ENCODE assay signal across 8 cellular contexts in genomic region chr11:112881461-112881860, GRCh38.
A peak's percentile ranks its signal among the peaks of the same experiment; 100 is the strongest.
DNase-seq lines count a peak whose midpoint lies in the region; ATAC-seq and TF ChIP-seq lines count a peak whose summit lies in the region.

No MANE protein-coding gene starts in this region.

- no peaks in the 10 kb centered on the region for H3K4me1 Mint-ChIP-seq in stimulated activated memory B cell treated with anti-CD40 and anti-IgM and Interleukin-4, amounts not matched to agents 10 μg/mL and 1 μg/mL and 100 μg/mL, for 72 hours

- no peak for TF ChIP-seq CTCF in VCaP (conservative IDR thresholded peaks at IDR 0.05)

- intact Hi-C loops in left ventricle myocardium superior (cut with micrococcal nuclease) = no loop called here
- intact Hi-C loops in posterior vena cava (cut with DNase I) = loop anchor here in 1 of 2 donors (5.0 kb wide), 1 partner anchor 521 kb away; no protein-coding TSS in a partner anchor

- H3K4me3 Mint-ChIP-seq in stimulated activated memory B cell treated with anti-CD40 and anti-IgM and Interleukin-4, amounts not matched to agents 10 μg/mL and 1 μg/mL and 100 μg/mL, for 72 hours = no peak overlapping the region

- no peak overlapping the region for H3K27ac Mint-ChIP-seq in stimulated activated memory B cell treated with anti-CD40 and anti-IgM and Interleukin-4, amounts not matched to agents 10 μg/mL and 1 μg/mL and 100 μg/mL, for 72 hours

- no peaks in the 10 kb centered on the region for H3K27me3 Mint-ChIP-seq in stimulated activated memory B cell treated with anti-CD40 and anti-IgM and Interleukin-4, amounts not matched to agents 10 μg/mL and 1 μg/mL and 100 μg/mL, for 72 hours

- H3K36me3 Mint-ChIP-seq in stimulated activated memory B cell treated with anti-CD40 and anti-IgM and Interleukin-4, amounts not matched to agents 10 μg/mL and 1 μg/mL and 100 μg/mL, for 72 hours = no peaks in the 10 kb centered on the region

- H3K27ac ChIP-seq in VCaP = peak overlapping the region; percentile 46; the same call in 1 of the 2 replicates

- DNase-seq in NCI-H1048 (lab: John Stamatoyannopoulos, UW) = peak; percentile 82
- DNase-seq in left ventricle myocardium superior = peak; percentile 81
- peak; percentile 87 for DNase-seq in posterior vena cava (ENCODE audit: low spot score)
- no peak for DNase-seq in DMS 273 treated with DMSO at 0.1 percent for 48 hours (lab: John Stamatoyannopoulos, UW)
- no peak for DNase-seq in activated CD4-positive, alpha-beta T cell treated with anti-CD3 and anti-CD28 coated beads, Interleukin-2, amount 50 U/mL, for 1 hour

- ATAC-seq in left ventricle myocardium superior = peak; percentile 93
- no peak for ATAC-seq in HG03460 (IDR thresholded peaks at IDR 0.05; ENCODE audit: unreplicated experiment)
- no peak for ATAC-seq in stimulated activated memory B cell treated with anti-CD40 and anti-IgM and Interleukin-4, amounts not matched to agents 10 μg/mL and 1 μg/mL and 100 μg/mL, for 72 hours

- no peaks in the 10 kb centered on the region for H3K9me3 Mint-ChIP-seq in stimulated activated memory B cell treated with anti-CD40 and anti-IgM and Interleukin-4, amounts not matched to agents 10 μg/mL and 1 μg/mL and 100 μg/mL, for 72 hours

Comparison
In these comparisons a context has a peak if more than half of its experiments do, and no peak if none do; other contexts are left out.
1. DNase-seq: peak in NCI-H1048 (single experiment), left ventricle myocardium superior (single experiment) and posterior vena cava (single experiment); none in DMS 273 treated with DMSO at 0.1 percent for 48 hours (single experiment) and activated CD4-positive, alpha-beta T cell treated with anti-CD3 and anti-CD28 coated beads, Interleukin-2, amount 50 U/mL, for 1 hour (single experiment).